In genomic region chr1:228837817-228838716, GRCh38 we compare ENCODE assay signal across 1 cellular context.
A peak's percentile ranks its signal among the peaks of the same experiment; 100 is the strongest.
TF ChIP-seq lines count a peak whose summit lies in the region.

No MANE protein-coding gene starts in this region.

TF ChIP-seq in K562, 482 proteins besides CTCF, POLR2A, EP300 and RAD21 (continued from another document):
- TF ChIP-seq U2AF1 (optimal IDR thresholded peaks at IDR 0.05; ENCODE audit: low read depth, low read length), result no peak
- peak; percentile 81 for TF ChIP-seq CREM (IDR thresholded peaks at IDR 0.05; ENCODE audit: low read depth)
- no peak for TF ChIP-seq RBM39 (optimal IDR thresholded peaks at IDR 0.05; ENCODE audit: low read depth, low read length)
- TF ChIP-seq ZNF589 (CRISPR knock-in tag; IDR thresholded peaks at IDR 0.05; ENCODE audit: low read depth), result no peak
- peak; percentile 46 for TF ChIP-seq C11orf30 (IDR thresholded peaks at IDR 0.05; ENCODE audit: low read depth)
- no peak for TF ChIP-seq DNMT1 (IDR thresholded peaks at IDR 0.05)
- no peak for TF ChIP-seq PURB (CRISPR knock-in tag; IDR thresholded peaks at IDR 0.05; ENCODE audit: low read depth)
- TF ChIP-seq ADNP (tag; IDR thresholded peaks at IDR 0.05), result no peak
- peak; percentile 55; the same call in 1 of the 2 replicates for TF ChIP-seq MYNN (IDR thresholded peaks at IDR 0.05)
- no peak for TF ChIP-seq MYNN (CRISPR knock-in tag; IDR thresholded peaks at IDR 0.05)
- peak; percentile 98 for TF ChIP-seq FOSL1 (tag; conservative IDR thresholded peaks at IDR 0.05)
- peak; percentile 6; the same call in 1 of the 2 replicates for TF ChIP-seq TCF3 (CRISPR knock-in tag; IDR thresholded peaks at IDR 0.05)
- TF ChIP-seq ZEB2 (IDR thresholded peaks at IDR 0.05), result peak; percentile 70; the same call in 1 of the 2 replicates
- no peak for TF ChIP-seq ELF1 (tag; IDR thresholded peaks at IDR 0.05)
- TF ChIP-seq ATF1 (CRISPR knock-in tag; IDR thresholded peaks at IDR 0.05), result no peak
- peak; percentile 79 for TF ChIP-seq ATF1 (tag; IDR thresholded peaks at IDR 0.05)
- peak; percentile 90 for TF ChIP-seq ATF7 (IDR thresholded peaks at IDR 0.05)
- TF ChIP-seq ZNF24 (IDR thresholded peaks at IDR 0.05), result no peak
- no peak for TF ChIP-seq GABPA (tag; conservative IDR thresholded peaks at IDR 0.05; ENCODE audit: low read depth)
- no peak for TF ChIP-seq SNAPC5 (CRISPR knock-in tag; IDR thresholded peaks at IDR 0.05)
- TF ChIP-seq ILF3 (IDR thresholded peaks at IDR 0.05; ENCODE audit: borderline replicate concordance), result no peak
- TF ChIP-seq MAFG (tag; conservative IDR thresholded peaks at IDR 0.05), result peak; percentile 50
- no peak for TF ChIP-seq BRD9 (IDR thresholded peaks at IDR 0.05; ENCODE audit: low read depth, partially characterized antibody)
- TF ChIP-seq ZNF778 (CRISPR knock-in tag; IDR thresholded peaks at IDR 0.05), result no peak
- TF ChIP-seq NFRKB (IDR thresholded peaks at IDR 0.05; ENCODE audit: low read depth), result no peak
- TF ChIP-seq ZBED1 (IDR thresholded peaks at IDR 0.05), result no peak
- peak; percentile 97 for TF ChIP-seq ATF3 (IDR thresholded peaks at IDR 0.05)
- peak; percentile 67; the same call in 1 of the 2 replicates for TF ChIP-seq ATF3 (CRISPR knock-in tag; conservative IDR thresholded peaks at IDR 0.05)
- TF ChIP-seq MCM7 (IDR thresholded peaks at IDR 0.05), result no peak
- TF ChIP-seq L3MBTL2 (IDR thresholded peaks at IDR 0.05), result peak; percentile 39; the same call in 1 of the 2 replicates
- TF ChIP-seq USF1 (CRISPR knock-in tag; IDR thresholded peaks at IDR 0.05), result no peak
- no peak for TF ChIP-seq GATAD2B (IDR thresholded peaks at IDR 0.05; ENCODE audit: borderline replicate concordance)
- peak; percentile 93 for TF ChIP-seq CEBPB (tag; IDR thresholded peaks at IDR 0.05)
- no peak; the same call in 1 of the 2 replicates for TF ChIP-seq NR2C2 (CRISPR knock-in tag; IDR thresholded peaks at IDR 0.05)
- TF ChIP-seq NR2C2 (tag; IDR thresholded peaks at IDR 0.05), result peak; percentile 92
- TF ChIP-seq MYBL2 (IDR thresholded peaks at IDR 0.05; ENCODE audit: low read depth), result no peak
- TF ChIP-seq MYBL2 (CRISPR knock-in tag; IDR thresholded peaks at IDR 0.05; ENCODE audit: borderline replicate concordance), result no peak
- TF ChIP-seq FOXA3 (CRISPR knock-in tag; conservative IDR thresholded peaks at IDR 0.05 in 1 of 2, IDR thresholded peaks at IDR 0.05 in 1 of 2), result 0 out of 4 replicates have a peak, but pooled peaks of 1 of the 2 experiments have one; percentile 4
- no peak for TF ChIP-seq XRCC5 (IDR thresholded peaks at IDR 0.05; ENCODE audit: low read depth, low read length)
- TF ChIP-seq ZNF512 (tag; IDR thresholded peaks at IDR 0.05), result no peak
- TF ChIP-seq FOS (IDR thresholded peaks at IDR 0.05; ENCODE audit: extremely low read depth, insufficient read length), result peak; percentile 31
- TF ChIP-seq ZNF407 (IDR thresholded peaks at IDR 0.05; ENCODE audit: low read depth), result no peak
- TF ChIP-seq CREB1 (IDR thresholded peaks at IDR 0.05), result peak; percentile 38; the same call in 1 of the 2 replicates
- TF ChIP-seq CREB1 (CRISPR knock-in tag; IDR thresholded peaks at IDR 0.05), result no peak
- TF ChIP-seq ZNF197 (CRISPR knock-in tag; IDR thresholded peaks at IDR 0.05; ENCODE audit: low read depth), result no peak
- peak; percentile 67; the same call in 1 of the 2 replicates for TF ChIP-seq SMARCC2 (IDR thresholded peaks at IDR 0.05; ENCODE audit: low read depth)
- 0 out of 4 replicates have a peak, but pooled peaks of 1 of the 2 experiments have one; percentile 39 for TF ChIP-seq SRF (CRISPR knock-in tag; IDR thresholded peaks at IDR 0.05)
- no peak for TF ChIP-seq ZFP30 (CRISPR knock-in tag; IDR thresholded peaks at IDR 0.05; ENCODE audit: borderline replicate concordance)
- TF ChIP-seq PHF8 (IDR thresholded peaks at IDR 0.05; ENCODE audit: borderline replicate concordance, low read length), result no peak
- no peak for TF ChIP-seq RBFOX2 (IDR thresholded peaks at IDR 0.05; ENCODE audit: low read depth, low read length)
- TF ChIP-seq NR2C1 (IDR thresholded peaks at IDR 0.05), result peak; percentile 59; the same call in 1 of the 2 replicates
- TF ChIP-seq NR2C1 (tag; IDR thresholded peaks at IDR 0.05), result peak; percentile 73
- no peak for TF ChIP-seq ELK3 (CRISPR knock-in tag; IDR thresholded peaks at IDR 0.05)
- TF ChIP-seq SIRT6 (IDR thresholded peaks at IDR 0.05; ENCODE audit: low read depth, low read length), result no peak
- TF ChIP-seq ZNF224 (CRISPR knock-in tag; IDR thresholded peaks at IDR 0.05), result no peak
- TF ChIP-seq LEF1 (IDR thresholded peaks at IDR 0.05), result peak; percentile 56; the same call in 1 of the 2 replicates
- no peak for TF ChIP-seq OTX1 (CRISPR knock-in tag; IDR thresholded peaks at IDR 0.05)
- no peak for TF ChIP-seq ZBTB2 (IDR thresholded peaks at IDR 0.05)
- no peak for TF ChIP-seq MAFF (IDR thresholded peaks at IDR 0.05; ENCODE audit: low read length)
- no peak for TF ChIP-seq BACH1 (tag; IDR thresholded peaks at IDR 0.05)
- TF ChIP-seq ARID1B (IDR thresholded peaks at IDR 0.05), result peak; percentile 77
- no peak for TF ChIP-seq NR0B1 (IDR thresholded peaks at IDR 0.05; ENCODE audit: partially characterized antibody)
- peak; percentile 45 for TF ChIP-seq CEBPG (CRISPR knock-in tag; IDR thresholded peaks at IDR 0.05)
- peak; percentile 73 to 88 for TF ChIP-seq CEBPG (tag; conservative IDR thresholded peaks at IDR 0.05 in 1 of 2, IDR thresholded peaks at IDR 0.05 in 1 of 2)
